9 cellular contexts compared by ENCODE assay signal in the genomic region with DNA sequence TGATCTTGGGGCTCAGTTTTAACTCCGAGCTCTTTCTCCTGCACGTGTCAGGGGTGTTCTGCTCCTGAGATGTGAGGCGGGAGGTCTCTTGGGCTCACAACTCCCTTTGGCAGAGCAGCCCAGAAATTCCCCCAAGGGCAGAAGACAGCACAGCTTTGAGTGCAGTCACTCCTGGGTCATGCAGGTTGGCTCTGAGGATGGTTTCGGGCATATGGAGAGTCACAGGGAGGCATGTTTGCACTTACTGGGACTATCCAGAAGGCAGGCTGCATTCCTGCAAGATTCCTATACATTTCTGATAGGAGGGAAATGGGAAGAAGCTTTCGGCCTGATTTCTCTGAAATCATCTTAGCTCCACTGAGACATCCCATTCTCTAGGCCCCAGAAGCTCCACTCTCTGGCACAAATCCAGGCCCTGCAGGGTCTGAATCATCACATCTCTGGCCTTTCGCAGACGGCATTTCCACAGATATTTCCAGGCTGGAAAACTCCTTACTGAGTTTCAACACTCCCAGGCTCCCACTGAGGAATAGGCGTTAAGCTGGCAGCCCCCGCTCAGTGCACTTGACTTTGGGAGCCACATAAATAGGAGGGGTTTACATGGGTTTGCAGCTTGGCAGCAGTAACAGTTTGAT.
DNase-seq lines count a peak whose midpoint lies in the region; ATAC-seq and TF ChIP-seq lines count a peak whose summit lies in the region.
"Had no signal": no experiment of that assay in that cellular context is flagged by ENCODE, and none has a peak within 500 bp of the region (broad histone marks: within the 10 kb centered on the region; RNA-seq: fewer than 3 reads in every experiment).

No MANE protein-coding gene starts in this region.

- no peak overlapping the region for H3K4me3 ChIP-seq in RWPE2 (ENCODE audit: severe bottlenecking)
- no peak overlapping the region for H3K4me3 ChIP-seq in fibroblast of pulmonary artery (replicated peaks; ENCODE audit: low read depth, low read length)

- DNase-seq in Ammon's horn (ENCODE audit: low spot score) (peak; percentile 71), RWPE2 (ENCODE audit: low spot score) (no peak), fibroblast of pulmonary artery (ENCODE audit: low read depth) (peak; percentile 93), non-pigmented ciliary epithelial cell (ENCODE audit: low read depth) (peak; percentile 63), SKM-1 (lab: John Stamatoyannopoulos, UW; ENCODE audit: unreplicated experiment) (no peak)
- DNase-seq: NCI-H1417 had no signal

- TF ChIP-seq CTCF in RWPE2 (IDR thresholded peaks at IDR 0.05; ENCODE audit: poor library complexity, severe bottlenecking), result no peak
- no peak for TF ChIP-seq CTCF in fibroblast of pulmonary artery (IDR thresholded peaks at IDR 0.05; ENCODE audit: low read length, missing control alignments)

- peaks cover 11% of the 10 kb centered on the region for H3K4me1 Mint-ChIP-seq in stimulated activated memory B cell treated with anti-CD40 and anti-IgM and Interleukin-4, amounts not matched to agents 10 μg/mL and 1 μg/mL and 100 μg/mL, for 72 hours

- peaks cover 15% of the 10 kb centered on the region for H3K4me1 ChIP-seq in RWPE2 (ENCODE audit: insufficient read depth, poor library complexity, severe bottlenecking)

- H3K9me3 Mint-ChIP-seq in stimulated activated memory B cell treated with anti-CD40 and anti-IgM and Interleukin-4, amounts not matched to agents 10 μg/mL and 1 μg/mL and 100 μg/mL, for 72 hours, result peaks cover 3% of the 10 kb centered on the region

- H3K36me3 Mint-ChIP-seq in stimulated activated memory B cell treated with anti-CD40 and anti-IgM and Interleukin-4, amounts not matched to agents 10 μg/mL and 1 μg/mL and 100 μg/mL, for 72 hours, result no peaks in the 10 kb centered on the region

- no peak overlapping the region for H3K27ac ChIP-seq in RWPE2 (ENCODE audit: poor library complexity, severe bottlenecking)

- no peak overlapping the region for H3K27ac Mint-ChIP-seq in stimulated activated memory B cell treated with anti-CD40 and anti-IgM and Interleukin-4, amounts not matched to agents 10 μg/mL and 1 μg/mL and 100 μg/mL, for 72 hours

- no peaks in the 10 kb centered on the region for H3K27me3 ChIP-seq in RWPE2 (ENCODE audit: insufficient read depth, poor library complexity, severe bottlenecking)

- no peaks in the 10 kb centered on the region for H3K9me3 ChIP-seq in RWPE2 (ENCODE audit: severe bottlenecking)

- H3K4me3 Mint-ChIP-seq in stimulated activated memory B cell treated with anti-CD40 and anti-IgM and Interleukin-4, amounts not matched to agents 10 μg/mL and 1 μg/mL and 100 μg/mL, for 72 hours, result no peak overlapping the region

- peaks cover 8% of the 10 kb centered on the region; the same call in 1 of the 2 replicates for H3K36me3 ChIP-seq in RWPE2 (ENCODE audit: low read depth)

- H3K27me3 Mint-ChIP-seq in stimulated activated memory B cell treated with anti-CD40 and anti-IgM and Interleukin-4, amounts not matched to agents 10 μg/mL and 1 μg/mL and 100 μg/mL, for 72 hours, result no peaks in the 10 kb centered on the region

- peak; percentile 93 for ATAC-seq in RWPE2 (ENCODE audit: low read depth)
- no peak for ATAC-seq in stimulated activated memory B cell treated with anti-CD40 and anti-IgM and Interleukin-4, amounts not matched to agents 10 μg/mL and 1 μg/mL and 100 μg/mL, for 72 hours
- ATAC-seq in GM21367 (IDR thresholded peaks at IDR 0.05; ENCODE audit: unreplicated experiment), result no peak
- no peak for ATAC-seq in HG02870 (IDR thresholded peaks at IDR 0.05; ENCODE audit: unreplicated experiment)

Comparison
In these comparisons a context has a peak if more than half of its experiments do, and no peak if none do; other contexts are left out.
1. DNase-seq: peak in Ammon's horn (single experiment), fibroblast of pulmonary artery (single experiment) and non-pigmented ciliary epithelial cell (single experiment); none in RWPE2 (single experiment) and SKM-1 (single experiment).